Comparison of ENCODE assay signal across 1 cellular context in genomic region chr17:17387461-17388362, GRCh38.
TF ChIP-seq lines count a peak whose summit lies in the region.

No MANE protein-coding gene starts in this region.

TF ChIP-seq in HepG2, 621 proteins besides CTCF, POLR2A, EP300 and RAD21 (continued from another document and continues in another):
- no peak for TF ChIP-seq GTF3A (CRISPR knock-in tag; conservative IDR thresholded peaks at IDR 0.05)
- TF ChIP-seq KLF9 (CRISPR knock-in tag; IDR thresholded peaks at IDR 0.05; ENCODE audit: low read depth): no peak
- TF ChIP-seq DR1 (CRISPR knock-in tag; IDR thresholded peaks at IDR 0.05): no peak
- TF ChIP-seq ZNF678 (CRISPR knock-in tag; IDR thresholded peaks at IDR 0.05): no peak
- TF ChIP-seq ZNF530 (CRISPR knock-in tag; IDR thresholded peaks at IDR 0.05; ENCODE audit: low read depth): no peak
- TF ChIP-seq HNF4A (CRISPR knock-in tag; IDR thresholded peaks at IDR 0.05): peak; percentile 73
- TF ChIP-seq ZNF383 (CRISPR knock-in tag; IDR thresholded peaks at IDR 0.05; ENCODE audit: borderline replicate concordance): no peak
- no peak for TF ChIP-seq ZBTB7A (CRISPR knock-in tag; IDR thresholded peaks at IDR 0.05)
- TF ChIP-seq EHMT2 (IDR thresholded peaks at IDR 0.05; ENCODE audit: borderline replicate concordance, low read depth, low read length): no peak
- no peak for TF ChIP-seq HOXA7 (CRISPR knock-in tag; IDR thresholded peaks at IDR 0.05)
- TF ChIP-seq ISL2 (CRISPR knock-in tag; IDR thresholded peaks at IDR 0.05): no peak
- TF ChIP-seq PITX1 (CRISPR knock-in tag; IDR thresholded peaks at IDR 0.05): no peak; the same call in 1 of the 2 replicates
- TF ChIP-seq IRF2 (CRISPR knock-in tag; IDR thresholded peaks at IDR 0.05): no peak
- TF ChIP-seq ZNF354B (CRISPR knock-in tag; IDR thresholded peaks at IDR 0.05): no peak
- TF ChIP-seq JUND (CRISPR knock-in tag; IDR thresholded peaks at IDR 0.05): no peak
- TF ChIP-seq ZNF644 (CRISPR knock-in tag; IDR thresholded peaks at IDR 0.05; ENCODE audit: low read depth): no peak
- TF ChIP-seq FOSL1 (CRISPR knock-in tag; IDR thresholded peaks at IDR 0.05; ENCODE audit: borderline replicate concordance): no peak
- no peak for TF ChIP-seq ETV5 (CRISPR knock-in tag; IDR thresholded peaks at IDR 0.05; ENCODE audit: borderline replicate concordance)
- TF ChIP-seq, protein P1, sequence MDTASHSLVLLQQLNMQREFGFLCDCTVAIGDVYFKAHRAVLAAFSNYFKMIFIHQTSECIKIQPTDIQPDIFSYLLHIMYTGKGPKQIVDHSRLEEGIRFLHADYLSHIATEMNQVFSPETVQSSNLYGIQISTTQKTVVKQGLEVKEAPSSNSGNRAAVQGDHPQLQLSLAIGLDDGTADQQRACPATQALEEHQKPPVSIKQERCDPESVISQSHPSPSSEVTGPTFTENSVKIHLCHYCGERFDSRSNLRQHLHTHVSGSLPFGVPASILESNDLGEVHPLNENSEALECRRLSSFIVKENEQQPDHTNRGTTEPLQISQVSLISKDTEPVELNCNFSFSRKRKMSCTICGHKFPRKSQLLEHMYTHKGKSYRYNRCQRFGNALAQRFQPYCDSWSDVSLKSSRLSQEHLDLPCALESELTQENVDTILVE (CRISPR knock-in tag; IDR thresholded peaks at IDR 0.05): no peak
- TF ChIP-seq ZNF12 (CRISPR knock-in tag; IDR thresholded peaks at IDR 0.05): no peak
- TF ChIP-seq, protein P2, sequence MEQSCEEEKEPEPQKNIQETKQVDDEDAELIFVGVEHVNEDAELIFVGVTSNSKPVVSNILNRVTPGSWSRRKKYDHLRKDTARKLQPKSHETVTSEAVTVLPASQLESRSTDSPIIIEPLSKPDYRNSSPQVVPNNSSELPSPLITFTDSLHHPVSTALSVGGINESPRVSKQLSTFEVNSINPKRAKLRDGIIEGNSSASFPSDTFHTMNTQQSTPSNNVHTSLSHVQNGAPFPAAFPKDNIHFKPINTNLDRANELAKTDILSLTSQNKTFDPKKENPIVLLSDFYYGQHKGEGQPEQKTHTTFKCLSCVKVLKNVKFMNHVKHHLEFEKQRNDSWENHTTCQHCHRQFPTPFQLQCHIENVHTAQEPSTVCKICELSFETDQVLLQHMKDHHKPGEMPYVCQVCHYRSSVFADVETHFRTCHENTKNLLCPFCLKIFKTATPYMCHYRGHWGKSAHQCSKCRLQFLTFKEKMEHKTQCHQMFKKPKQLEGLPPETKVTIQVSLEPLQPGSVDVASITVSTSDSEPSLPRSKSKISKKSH (CRISPR knock-in tag; IDR thresholded peaks at IDR 0.05; ENCODE audit: borderline replicate concordance): peak; percentile 45; the same call in 1 of the 2 replicates
- TF ChIP-seq KIAA2018 (CRISPR knock-in tag; IDR thresholded peaks at IDR 0.05; ENCODE audit: borderline replicate concordance): no peak
- TF ChIP-seq SMYD3 (CRISPR knock-in tag; IDR thresholded peaks at IDR 0.05): no peak
- TF ChIP-seq ZNF800 (CRISPR knock-in tag; IDR thresholded peaks at IDR 0.05): no peak
- no peak for TF ChIP-seq POLR2AphosphoS2 (IDR thresholded peaks at IDR 0.05; ENCODE audit: low read depth, low read length)
- no peak for TF ChIP-seq ZXDC (CRISPR knock-in tag; IDR thresholded peaks at IDR 0.05)
- TF ChIP-seq, protein P3, sequence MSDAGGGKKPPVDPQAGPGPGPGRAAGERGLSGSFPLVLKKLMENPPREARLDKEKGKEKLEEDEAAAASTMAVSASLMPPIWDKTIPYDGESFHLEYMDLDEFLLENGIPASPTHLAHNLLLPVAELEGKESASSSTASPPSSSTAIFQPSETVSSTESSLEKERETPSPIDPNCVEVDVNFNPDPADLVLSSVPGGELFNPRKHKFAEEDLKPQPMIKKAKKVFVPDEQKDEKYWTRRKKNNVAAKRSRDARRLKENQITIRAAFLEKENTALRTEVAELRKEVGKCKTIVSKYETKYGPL (CRISPR knock-in tag; IDR thresholded peaks at IDR 0.05): no peak
- TF ChIP-seq NFATC3 (CRISPR knock-in tag; IDR thresholded peaks at IDR 0.05): no peak
- TF ChIP-seq SIN3B (IDR thresholded peaks at IDR 0.05; ENCODE audit: low read length): no peak
- TF ChIP-seq NFIB (CRISPR knock-in tag; IDR thresholded peaks at IDR 0.05; ENCODE audit: borderline replicate concordance): no peak
- no peak for TF ChIP-seq ZNF543 (CRISPR knock-in tag; IDR thresholded peaks at IDR 0.05)
- TF ChIP-seq, protein P4, sequence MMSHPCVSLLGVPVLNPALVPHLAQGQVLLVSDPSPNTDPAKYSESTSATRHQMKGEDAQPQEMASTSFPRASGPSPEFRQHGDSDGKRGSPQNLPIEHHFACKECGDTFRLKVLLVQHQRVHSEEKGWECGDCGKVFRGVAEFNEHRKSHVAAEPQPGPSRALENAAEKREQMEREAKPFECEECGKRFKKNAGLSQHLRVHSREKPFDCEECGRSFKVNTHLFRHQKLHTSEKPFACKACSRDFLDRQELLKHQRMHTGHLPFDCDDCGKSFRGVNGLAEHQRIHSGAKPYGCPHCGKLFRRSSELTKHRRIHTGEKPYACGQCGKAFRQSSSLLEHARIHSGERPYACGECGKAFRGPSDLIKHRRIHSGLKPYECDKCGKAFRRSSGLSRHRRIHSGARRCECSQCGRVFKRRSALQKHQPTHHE (CRISPR knock-in tag; IDR thresholded peaks at IDR 0.05; ENCODE audit: borderline replicate concordance): no peak
- no peak for TF ChIP-seq NFKB2 (CRISPR knock-in tag; IDR thresholded peaks at IDR 0.05; ENCODE audit: borderline replicate concordance)
- TF ChIP-seq, protein P5, sequence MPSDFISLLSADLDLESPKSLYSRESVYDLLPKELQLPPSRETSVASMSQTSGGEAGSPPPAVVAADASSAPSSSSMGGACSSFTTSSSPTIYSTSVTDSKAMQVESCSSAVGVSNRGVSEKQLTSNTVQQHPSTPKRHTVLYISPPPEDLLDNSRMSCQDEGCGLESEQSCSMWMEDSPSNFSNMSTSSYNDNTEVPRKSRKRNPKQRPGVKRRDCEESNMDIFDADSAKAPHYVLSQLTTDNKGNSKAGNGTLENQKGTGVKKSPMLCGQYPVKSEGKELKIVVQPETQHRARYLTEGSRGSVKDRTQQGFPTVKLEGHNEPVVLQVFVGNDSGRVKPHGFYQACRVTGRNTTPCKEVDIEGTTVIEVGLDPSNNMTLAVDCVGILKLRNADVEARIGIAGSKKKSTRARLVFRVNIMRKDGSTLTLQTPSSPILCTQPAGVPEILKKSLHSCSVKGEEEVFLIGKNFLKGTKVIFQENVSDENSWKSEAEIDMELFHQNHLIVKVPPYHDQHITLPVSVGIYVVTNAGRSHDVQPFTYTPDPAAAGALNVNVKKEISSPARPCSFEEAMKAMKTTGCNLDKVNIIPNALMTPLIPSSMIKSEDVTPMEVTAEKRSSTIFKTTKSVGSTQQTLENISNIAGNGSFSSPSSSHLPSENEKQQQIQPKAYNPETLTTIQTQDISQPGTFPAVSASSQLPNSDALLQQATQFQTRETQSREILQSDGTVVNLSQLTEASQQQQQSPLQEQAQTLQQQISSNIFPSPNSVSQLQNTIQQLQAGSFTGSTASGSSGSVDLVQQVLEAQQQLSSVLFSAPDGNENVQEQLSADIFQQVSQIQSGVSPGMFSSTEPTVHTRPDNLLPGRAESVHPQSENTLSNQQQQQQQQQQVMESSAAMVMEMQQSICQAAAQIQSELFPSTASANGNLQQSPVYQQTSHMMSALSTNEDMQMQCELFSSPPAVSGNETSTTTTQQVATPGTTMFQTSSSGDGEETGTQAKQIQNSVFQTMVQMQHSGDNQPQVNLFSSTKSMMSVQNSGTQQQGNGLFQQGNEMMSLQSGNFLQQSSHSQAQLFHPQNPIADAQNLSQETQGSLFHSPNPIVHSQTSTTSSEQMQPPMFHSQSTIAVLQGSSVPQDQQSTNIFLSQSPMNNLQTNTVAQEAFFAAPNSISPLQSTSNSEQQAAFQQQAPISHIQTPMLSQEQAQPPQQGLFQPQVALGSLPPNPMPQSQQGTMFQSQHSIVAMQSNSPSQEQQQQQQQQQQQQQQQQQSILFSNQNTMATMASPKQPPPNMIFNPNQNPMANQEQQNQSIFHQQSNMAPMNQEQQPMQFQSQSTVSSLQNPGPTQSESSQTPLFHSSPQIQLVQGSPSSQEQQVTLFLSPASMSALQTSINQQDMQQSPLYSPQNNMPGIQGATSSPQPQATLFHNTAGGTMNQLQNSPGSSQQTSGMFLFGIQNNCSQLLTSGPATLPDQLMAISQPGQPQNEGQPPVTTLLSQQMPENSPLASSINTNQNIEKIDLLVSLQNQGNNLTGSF (CRISPR knock-in tag; IDR thresholded peaks at IDR 0.05): no peak
- no peak for TF ChIP-seq ADNP (CRISPR knock-in tag; IDR thresholded peaks at IDR 0.05)
